In genomic region chr4:182206266-182206665, GRCh38 we compare ENCODE assay signal across 1 cellular context.
TF ChIP-seq lines count a peak whose summit lies in the region.

No MANE protein-coding gene starts in this region.

TF ChIP-seq in WTC11, 78 proteins besides CTCF, POLR2A, EP300 and RAD21 (continued from another document):
- TF ChIP-seq, protein P1, sequence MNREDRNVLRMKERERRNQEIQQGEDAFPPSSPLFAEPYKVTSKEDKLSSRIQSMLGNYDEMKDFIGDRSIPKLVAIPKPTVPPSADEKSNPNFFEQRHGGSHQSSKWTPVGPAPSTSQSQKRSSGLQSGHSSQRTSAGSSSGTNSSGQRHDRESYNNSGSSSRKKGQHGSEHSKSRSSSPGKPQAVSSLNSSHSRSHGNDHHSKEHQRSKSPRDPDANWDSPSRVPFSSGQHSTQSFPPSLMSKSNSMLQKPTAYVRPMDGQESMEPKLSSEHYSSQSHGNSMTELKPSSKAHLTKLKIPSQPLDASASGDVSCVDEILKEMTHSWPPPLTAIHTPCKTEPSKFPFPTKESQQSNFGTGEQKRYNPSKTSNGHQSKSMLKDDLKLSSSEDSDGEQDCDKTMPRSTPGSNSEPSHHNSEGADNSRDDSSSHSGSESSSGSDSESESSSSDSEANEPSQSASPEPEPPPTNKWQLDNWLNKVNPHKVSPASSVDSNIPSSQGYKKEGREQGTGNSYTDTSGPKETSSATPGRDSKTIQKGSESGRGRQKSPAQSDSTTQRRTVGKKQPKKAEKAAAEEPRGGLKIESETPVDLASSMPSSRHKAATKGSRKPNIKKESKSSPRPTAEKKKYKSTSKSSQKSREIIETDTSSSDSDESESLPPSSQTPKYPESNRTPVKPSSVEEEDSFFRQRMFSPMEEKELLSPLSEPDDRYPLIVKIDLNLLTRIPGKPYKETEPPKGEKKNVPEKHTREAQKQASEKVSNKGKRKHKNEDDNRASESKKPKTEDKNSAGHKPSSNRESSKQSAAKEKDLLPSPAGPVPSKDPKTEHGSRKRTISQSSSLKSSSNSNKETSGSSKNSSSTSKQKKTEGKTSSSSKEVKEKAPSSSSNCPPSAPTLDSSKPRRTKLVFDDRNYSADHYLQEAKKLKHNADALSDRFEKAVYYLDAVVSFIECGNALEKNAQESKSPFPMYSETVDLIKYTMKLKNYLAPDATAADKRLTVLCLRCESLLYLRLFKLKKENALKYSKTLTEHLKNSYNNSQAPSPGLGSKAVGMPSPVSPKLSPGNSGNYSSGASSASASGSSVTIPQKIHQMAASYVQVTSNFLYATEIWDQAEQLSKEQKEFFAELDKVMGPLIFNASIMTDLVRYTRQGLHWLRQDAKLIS (CRISPR knock-in tag; IDR thresholded peaks at IDR 0.05; ENCODE audit: borderline replicate concordance): no peak
- TF ChIP-seq ZNF671 (CRISPR knock-in tag; IDR thresholded peaks at IDR 0.05) (no peak), CBFB (CRISPR knock-in tag; IDR thresholded peaks at IDR 0.05; ENCODE audit: low read depth) (no peak)
